8 cellular contexts compared by ENCODE assay signal in the genomic region with DNA sequence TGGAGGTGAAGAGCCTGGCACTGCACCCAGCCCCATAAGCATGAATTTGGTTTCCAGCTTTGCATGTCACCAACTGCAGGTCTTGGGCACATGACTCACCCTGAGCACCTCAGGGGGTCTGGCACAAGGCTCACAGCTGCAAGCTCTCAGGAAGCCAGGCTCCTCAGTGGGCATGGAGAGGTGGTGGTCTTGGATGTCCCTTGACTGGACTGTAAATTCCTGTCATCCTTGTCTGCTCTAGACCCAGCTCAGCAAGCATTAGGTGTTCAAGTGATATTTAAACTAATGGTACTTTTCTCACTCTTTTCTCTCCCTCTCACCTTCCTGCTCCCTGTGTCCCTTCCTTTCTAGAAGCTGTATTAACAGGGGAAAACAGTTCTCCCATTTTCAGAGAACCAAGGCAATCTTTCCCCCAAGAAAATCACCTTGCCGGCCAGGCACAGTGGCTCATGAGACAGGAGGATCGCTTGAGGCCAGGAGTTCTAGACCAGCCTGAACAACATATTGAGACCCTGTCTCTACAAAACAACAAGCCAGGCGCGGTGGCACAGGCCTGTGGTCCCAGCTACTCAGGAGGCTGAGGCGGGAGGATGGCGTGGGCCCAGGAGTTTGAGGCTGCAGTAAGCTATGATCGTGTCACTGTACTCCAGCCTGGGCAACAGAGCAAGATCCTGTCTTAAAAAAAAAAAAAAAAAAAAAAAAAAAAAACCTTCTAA. TPM values are rescaled to one million over a fixed set of nuclear protein-coding genes. Genes with fewer than 3 reads are reported as not detected.
DNase-seq lines count a peak whose midpoint lies in the region; ATAC-seq and TF ChIP-seq lines count a peak whose summit lies in the region.

No MANE protein-coding gene starts in this region.

- no peak overlapping the region for H4K8ac ChIP-seq in neuronal stem cell (ENCODE audit: low read depth, low read length)

- DNase-seq in NCI-H1092 treated with DMSO at 0.1 percent for 48 hours (lab: John Stamatoyannopoulos, UW) (peak; percentile 39), NCI-H1092 (lab: John Stamatoyannopoulos, UW) (no peak), Panc1 (ENCODE audit: low read depth, low spot score) (peak; percentile 13), esophagus squamous epithelium (lab: John Stamatoyannopoulos, UW) (no peak), stomach (no peak), NCI-H774 (lab: John Stamatoyannopoulos, UW) (no peak), Kasumi-1 (lab: John Stamatoyannopoulos, UW) (no peak), neuronal stem cell (ENCODE audit: low spot score) (no peak)

- H3K9me3 ChIP-seq in Panc1 (ENCODE audit: control insufficient read depth, insufficient read depth, low read depth, low read length) (no peaks in the 10 kb centered on the region), esophagus squamous epithelium (no peaks in the 10 kb centered on the region), stomach (no peaks in the 10 kb centered on the region), neuronal stem cell (replicated peaks in 1 of 2; ENCODE audit: control insufficient read depth in 2 of 2, insufficient read depth in 1 of 2, low read depth in 1 of 2, low read length in 2 of 2) (no peaks in the 10 kb centered on the region)

- no peaks in the 10 kb centered on the region for H3K27me3 ChIP-seq in Panc1 (ENCODE audit: control insufficient read depth, insufficient read depth, low read length)
- H3K27me3 ChIP-seq in esophagus squamous epithelium = no peaks in the 10 kb centered on the region
- H3K27me3 ChIP-seq in stomach = no peaks in the 10 kb centered on the region
- peaks cover 0 to 9% (median 2%) of the 10 kb centered on the region in 3 experiments for H3K27me3 ChIP-seq in neuronal stem cell (ENCODE audit: control insufficient read depth in 3 of 3, insufficient read depth in 3 of 3, low read depth in 1 of 3, low read length in 3 of 3)

- peak overlapping the region; percentile 84 for H3K27ac ChIP-seq in Panc1 (ENCODE audit: low read length)
- peak overlapping the region; percentile 53 to 85 (median 62) for H3K27ac ChIP-seq in esophagus squamous epithelium
- peak overlapping the region; percentile 2 to 69 (median 56) for H3K27ac ChIP-seq in stomach
- no peak overlapping the region for H3K27ac ChIP-seq in neuronal stem cell (replicated peaks; ENCODE audit: low read length)

- intact Hi-C loops in Panc1 (cut with micrococcal nuclease; ENCODE audit: unreplicated experiment) (no loop called here), esophagus squamous epithelium (cut with DNase I) (no loop called here), stomach (cut with DNase I; ENCODE audit: low total_unique reads) (no loop called here)

- CTCF ChIA-PET in Panc1 (lab: Charles Lee) = interaction anchor here (0.5 kb wide), 1 partner anchor 43 kb away, joined by 5 read pairs; no protein-coding TSS in a partner anchor

- no peak overlapping the region for H2BK5ac ChIP-seq in neuronal stem cell (ENCODE audit: low read length)

- TF ChIP-seq CTCF in Panc1 (IDR thresholded peaks at IDR 0.05) = no peak
- no peak for TF ChIP-seq CTCF in esophagus squamous epithelium (IDR thresholded peaks at IDR 0.05)
- no peak for TF ChIP-seq CTCF in stomach (IDR thresholded peaks at IDR 0.05)

- no peak overlapping the region for H3K4me3 ChIP-seq in Panc1 (ENCODE audit: low read depth in 2 of 2, low read length in 2 of 2)
- no peak overlapping the region for H3K4me3 ChIP-seq in esophagus squamous epithelium
- no peak overlapping the region for H3K4me3 ChIP-seq in stomach
- no peak overlapping the region for H3K4me3 ChIP-seq in neuronal stem cell (ENCODE audit: low read length in 2 of 2)

- H2BK120ac ChIP-seq in neuronal stem cell (ENCODE audit: low read depth, low read length) = no peak overlapping the region

- H3K79me1 ChIP-seq in neuronal stem cell (ENCODE audit: low read depth, low read length) = no peaks in the 10 kb centered on the region

- in situ Hi-C loops in Panc1 (cut with HindIII; ENCODE audit: low pct_unique_long_range_greater_than_20kb, low sequenced_read_pairs) = no loop called here

- no peak overlapping the region for H3K4ac ChIP-seq in neuronal stem cell (ENCODE audit: low read length)

- TF ChIP-seq POLR2A in esophagus squamous epithelium (IDR thresholded peaks at IDR 0.05) (no peak), stomach (IDR thresholded peaks at IDR 0.05) (no peak)

- H4K91ac ChIP-seq in neuronal stem cell (ENCODE audit: low read depth, low read length, poor library complexity) = no peak overlapping the region

- no peak overlapping the region for H3K18ac ChIP-seq in neuronal stem cell (ENCODE audit: low read length)

- POLR2A ChIA-PET in Panc1 (lab: Charles Lee) = no interaction called here

- 61 to 68% methylated on average over 6 to 7 of the region's 7 CpGs for WGBS in esophagus squamous epithelium, 2 donors
- WGBS in stomach, 5 donors = 56 to 73% (median 64%) methylated on average over 7 of the region's 7 CpGs
- WGBS in neuronal stem cell (ENCODE audit: extremely low coverage in 2 of 2, insufficient read length in 2 of 2, insufficient replicate concordance in 1 of 2), 2 donors = no CpG with 5 or more reads among the region's 7 CpGs

- H3K36me3 ChIP-seq in Panc1 (ENCODE audit: control insufficient read depth, insufficient read depth, low read length) (no peaks in the 10 kb centered on the region), esophagus squamous epithelium (no peaks in the 10 kb centered on the region), stomach (no peaks in the 10 kb centered on the region), neuronal stem cell (replicated peaks in 1 of 2; ENCODE audit: control insufficient read depth in 2 of 2, insufficient read depth in 2 of 2, low read length in 2 of 2) (no peaks in the 10 kb centered on the region)

- H3K4me2 ChIP-seq in neuronal stem cell (ENCODE audit: insufficient read depth, low read length, poor library complexity, severe bottlenecking) = no peak overlapping the region

- H3K4me1 ChIP-seq in Panc1 (ENCODE audit: control insufficient read depth, insufficient read depth, low read length) (peaks cover 54% of the 10 kb centered on the region), esophagus squamous epithelium (peaks cover 32 to 78% (median 44%) of the 10 kb centered on the region in 3 donors), stomach (peaks cover 49 to 76% (median 58%) of the 10 kb centered on the region in 4 donors), neuronal stem cell (ENCODE audit: control insufficient read depth in 2 of 2, insufficient read depth in 1 of 2, low read depth in 1 of 2, low read length in 2 of 2) (peaks cover 19 to 24% of the 10 kb centered on the region in 2 donors)

- H2BK12ac ChIP-seq in neuronal stem cell (ENCODE audit: low read length) = no peak overlapping the region

- no peak for TF ChIP-seq EP300 in stomach (IDR thresholded peaks at IDR 0.05)

- no peak overlapping the region for H2BK15ac ChIP-seq in neuronal stem cell (ENCODE audit: low read length)

- ATAC-seq in Panc1 = peak; percentile 33

- H2AFZ ChIP-seq in neuronal stem cell (ENCODE audit: low read length) = no peak overlapping the region

- no peak overlapping the region for H3K23ac ChIP-seq in neuronal stem cell (ENCODE audit: low read depth, low read length, poor library complexity)

- no peak overlapping the region for H2AK5ac ChIP-seq in neuronal stem cell (ENCODE audit: low read depth, low read length)

- no TSS peak for BruUV-seq in Panc1 (replicated peaks; lab: Mats Ljungman, UMichigan)

- no peak overlapping the region for H3K9ac ChIP-seq in neuronal stem cell (ENCODE audit: low read depth, low read length, poor library complexity)

- no peak overlapping the region for H3K14ac ChIP-seq in neuronal stem cell (ENCODE audit: low read length)

RNA-seq across cellular contexts. Expression of a gene that starts 5.1 kb away (rescaled TPM):
- 51.5 TPM for total RNA-seq in Panc1 (2021; ENCODE audit: unreplicated experiment)
- polyA plus RNA-seq in Panc1 (2012; ENCODE audit: insufficient read length) = 79.0 TPM
- total RNA-seq in esophagus squamous epithelium = 10 to 100 TPM; 14.8 to 72.4 (median 43.5) TPM
- total RNA-seq in stomach = 100 to 1,000 TPM in 1 of 5 donors, 10 to 100 TPM in 3, 1 to 10 TPM in 1; 2.3 to 249 (median 40.0) TPM
- polyA plus RNA-seq in stomach = 10 to 100 TPM; 21.1 to 46.6 (median 22.1) TPM
- 1.3 TPM for polyA plus RNA-seq in neuronal stem cell (2013, experiment 1 of 2)
- 1.1 TPM for polyA plus RNA-seq in neuronal stem cell (2013, experiment 2 of 2)

Comparison
In these comparisons a context has a peak if more than half of its experiments do, and no peak if none do; other contexts are left out.
1. DNase-seq: peak in NCI-H1092 treated with DMSO at 0.1 percent for 48 hours (single experiment) and Panc1 (single experiment); none in NCI-H1092 (single experiment), esophagus squamous epithelium (single experiment), stomach (single experiment), NCI-H774 (single experiment), Kasumi-1 (0 of 2) and neuronal stem cell (single experiment).